Comparison of ENCODE assay signal across 29 cellular contexts in genomic region chr10:15149042-15149771, GRCh38.
"Had no signal": no experiment of that assay in that cellular context is flagged by ENCODE, and none has a peak within 500 bp of the region (broad histone marks: within the 10 kb centered on the region; RNA-seq: fewer than 3 reads in every experiment).

No MANE protein-coding gene starts in this region.

- H3K27me3 Mint-ChIP-seq: memory B cell; naive thymus-derived CD4-positive, alpha-beta T cell; stimulated activated memory B cell treated with anti-CD40 and anti-IgM and Interleukin-4, amounts not matched to agents 10 μg/mL and 1 μg/mL and 100 μg/mL, for 72 hours; stimulated activated naive CD8-positive, alpha-beta T cell treated with anti-CD3 and anti-CD28 coated beads, Interleukin-15, Interleukin-2, amounts not matched to agents 100 ng/mL and 50 ng/mL, for 24 hours had no signal

- FAIRE-seq: endothelial cell of umbilical vein, kidney had no signal

- H3K27ac Mint-ChIP-seq: naive thymus-derived CD4-positive, alpha-beta T cell; nephron; neural progenitor cell; stimulated activated memory B cell treated with anti-CD40 and anti-IgM and Interleukin-4, amounts not matched to agents 10 μg/mL and 1 μg/mL and 100 μg/mL, for 72 hours; stimulated activated naive CD8-positive, alpha-beta T cell treated with anti-CD3 and anti-CD28 coated beads, Interleukin-15, Interleukin-2, amounts not matched to agents 100 ng/mL and 50 ng/mL, for 24 hours had no signal

- H3K9me3 ChIP-seq: esophagus muscularis mucosa, gastroesophageal sphincter, heart left ventricle, prostate gland, spleen, thoracic aorta, tibial nerve, upper lobe of right lung, vagina had no signal

- DNase-seq: dermis blood vessel endothelial cell; effector memory CD4-positive, alpha-beta T cell; foreskin keratinocyte; heart left ventricle; kidney; midbrain; naive thymus-derived CD4-positive, alpha-beta T cell; nucleus accumbens; right cardiac atrium; spleen; stimulated activated CD4-positive, alpha-beta T cell treated with anti-CD3 and anti-CD28 coated beads, Interleukin-4, amount 100 ng/mL, for 4 hours; upper lobe of right lung had no signal

- H3K9me3 Mint-ChIP-seq: memory B cell; naive thymus-derived CD4-positive, alpha-beta T cell; nephron; neural progenitor cell; stimulated activated memory B cell treated with anti-CD40 and anti-IgM and Interleukin-4, amounts not matched to agents 10 μg/mL and 1 μg/mL and 100 μg/mL, for 72 hours; stimulated activated naive CD8-positive, alpha-beta T cell treated with anti-CD3 and anti-CD28 coated beads, Interleukin-15, Interleukin-2, amounts not matched to agents 100 ng/mL and 50 ng/mL, for 24 hours had no signal

- H3K9ac ChIP-seq: neural progenitor cell had no signal

- H3K4me3 ChIP-seq: coronary artery, esophagus muscularis mucosa, gastroesophageal sphincter, heart left ventricle, hepatocyte, lung, neural progenitor cell, prostate gland, skin epidermis, spleen, thoracic aorta, tibial nerve, upper lobe of right lung, vagina had no signal

- H3K4me3 Mint-ChIP-seq: memory B cell; naive thymus-derived CD4-positive, alpha-beta T cell; nephron; neural progenitor cell; stimulated activated memory B cell treated with anti-CD40 and anti-IgM and Interleukin-4, amounts not matched to agents 10 μg/mL and 1 μg/mL and 100 μg/mL, for 72 hours; stimulated activated naive CD8-positive, alpha-beta T cell treated with anti-CD3 and anti-CD28 coated beads, Interleukin-15, Interleukin-2, amounts not matched to agents 100 ng/mL and 50 ng/mL, for 24 hours had no signal

- H3K4me2 ChIP-seq: hepatocyte, neural progenitor cell had no signal

- H3K4me1 Mint-ChIP-seq: memory B cell; nephron; stimulated activated memory B cell treated with anti-CD40 and anti-IgM and Interleukin-4, amounts not matched to agents 10 μg/mL and 1 μg/mL and 100 μg/mL, for 72 hours had no signal

- H3K27ac ChIP-seq: coronary artery, esophagus muscularis mucosa, foreskin keratinocyte, gastroesophageal sphincter, heart left ventricle, hepatocyte, neural progenitor cell, prostate gland, skin epidermis, spleen, thoracic aorta, tibial nerve, upper lobe of right lung, vagina had no signal

- H3K27me3 ChIP-seq: esophagus muscularis mucosa, foreskin keratinocyte, gastroesophageal sphincter, heart left ventricle, hepatocyte, neural progenitor cell, spleen, tibial nerve, upper lobe of right lung, vagina had no signal

- H2AFZ ChIP-seq: hepatocyte, neural progenitor cell had no signal

- H3K36me3 Mint-ChIP-seq: memory B cell; stimulated activated memory B cell treated with anti-CD40 and anti-IgM and Interleukin-4, amounts not matched to agents 10 μg/mL and 1 μg/mL and 100 μg/mL, for 72 hours had no signal

- H3K4me1 ChIP-seq: foreskin keratinocyte, neural progenitor cell, prostate gland, upper lobe of right lung had no signal

- ATAC-seq: foreskin keratinocyte; gastroesophageal sphincter; heart left ventricle; left lobe of liver; naive thymus-derived CD4-positive, alpha-beta T cell; right cardiac atrium; stimulated activated memory B cell treated with anti-CD40 and anti-IgM and Interleukin-4, amounts not matched to agents 10 μg/mL and 1 μg/mL and 100 μg/mL, for 72 hours; upper lobe of right lung had no signal

- H3K36me3 ChIP-seq: esophagus muscularis mucosa, gastroesophageal sphincter, heart left ventricle, neural progenitor cell, prostate gland, spleen, thoracic aorta, tibial nerve, upper lobe of right lung, vagina had no signal
